ENCODE assay signal across 1 cellular context in the genomic region with DNA sequence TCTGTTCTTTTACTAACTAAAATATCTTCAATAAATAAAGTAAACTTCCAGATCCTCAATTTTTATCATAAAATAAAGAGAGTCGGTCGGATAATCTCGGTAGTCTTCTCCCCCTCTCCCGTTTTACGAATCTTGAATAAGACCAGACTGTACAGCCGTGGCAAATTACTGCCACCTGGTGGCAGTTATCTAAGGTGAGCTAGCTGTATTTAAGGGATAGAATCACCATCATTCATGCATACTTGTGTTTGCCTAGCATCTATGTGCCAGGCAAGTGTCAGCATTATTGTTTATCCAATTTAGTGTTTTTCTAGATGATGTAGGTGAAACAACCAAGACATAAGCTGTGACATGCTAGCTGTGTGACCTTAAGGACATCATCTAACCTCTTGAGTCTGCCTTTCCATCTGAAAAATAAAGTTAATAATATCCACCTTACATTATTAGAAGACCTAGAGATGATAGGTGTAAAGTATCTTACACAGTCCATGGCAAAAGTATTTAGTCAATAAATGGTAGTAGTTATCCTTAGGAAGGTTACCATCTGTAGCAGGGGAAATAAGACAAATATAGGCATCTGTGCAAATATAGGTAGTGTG.
TF ChIP-seq lines count a peak whose summit lies in the region.

No MANE protein-coding gene starts in this region.

TF ChIP-seq in IMR-90, 13 proteins besides CTCF, POLR2A, EP300 and RAD21:
- no peak for TF ChIP-seq BHLHE40 (IDR thresholded peaks at IDR 0.05; ENCODE audit: low read depth, low read length)
- TF ChIP-seq MXI1 (IDR thresholded peaks at IDR 0.05; ENCODE audit: borderline replicate concordance, low read depth, low read length) = no peak
- TF ChIP-seq SMC3 (IDR thresholded peaks at IDR 0.05; ENCODE audit: low read depth, low read length) = peak; percentile 36
- no peak for TF ChIP-seq FOS (IDR thresholded peaks at IDR 0.05; ENCODE audit: low read depth, low read length)
TF ChIP-seq in IMR-90: peak in this region for 1.
